8 cellular contexts compared by ENCODE assay signal in genomic region chr12:130838951-130839769, GRCh38.
A peak's percentile ranks its signal among the peaks of the same experiment; 100 is the strongest.
DNase-seq lines count a peak whose midpoint lies in the region; ATAC-seq lines count a peak whose summit lies in the region.

TSS of gene STX2 (minus strand) at chr12:130839250. CDS start at chr12:130839099, 151 bp downstream.

- no peak within 1 kb of the TSS for H3K27ac ChIP-seq in caudate nucleus (ENCODE audit: low read depth, low read length)

- ATAC-seq in GM18868 (IDR thresholded peaks at IDR 0.05; ENCODE audit: unreplicated experiment): peak; percentile 80
- ATAC-seq in HG03097 (IDR thresholded peaks at IDR 0.05; ENCODE audit: low FRiP score, unreplicated experiment): peak; percentile 79

- DNase-seq in AG08396 (ENCODE audit: low spot score): peak; percentile 99
- DNase-seq in NCI-H2196 (lab: John Stamatoyannopoulos, UW; ENCODE audit: unreplicated experiment): peak; percentile 87
- peak; percentile 83 to 91 (median 86) for DNase-seq in activated CD4-positive, CD25-positive, alpha-beta regulatory T cell (lab: John Stamatoyannopoulos, UW)
- peak; percentile 4 to 95 (median 81) for DNase-seq in caudate nucleus (lab: John Stamatoyannopoulos, UW)
- DNase-seq in islet precursor cell: peak; percentile 95
- peak; percentile 90 for DNase-seq in stimulated activated CD4-positive, alpha-beta T cell treated with anti-CD3 and anti-CD28 coated beads, Interleukin-12 subunit alpha, Interleukin-12 subunit beta, amount 100 ng/mL, for 4 hours
